In the genomic region with DNA sequence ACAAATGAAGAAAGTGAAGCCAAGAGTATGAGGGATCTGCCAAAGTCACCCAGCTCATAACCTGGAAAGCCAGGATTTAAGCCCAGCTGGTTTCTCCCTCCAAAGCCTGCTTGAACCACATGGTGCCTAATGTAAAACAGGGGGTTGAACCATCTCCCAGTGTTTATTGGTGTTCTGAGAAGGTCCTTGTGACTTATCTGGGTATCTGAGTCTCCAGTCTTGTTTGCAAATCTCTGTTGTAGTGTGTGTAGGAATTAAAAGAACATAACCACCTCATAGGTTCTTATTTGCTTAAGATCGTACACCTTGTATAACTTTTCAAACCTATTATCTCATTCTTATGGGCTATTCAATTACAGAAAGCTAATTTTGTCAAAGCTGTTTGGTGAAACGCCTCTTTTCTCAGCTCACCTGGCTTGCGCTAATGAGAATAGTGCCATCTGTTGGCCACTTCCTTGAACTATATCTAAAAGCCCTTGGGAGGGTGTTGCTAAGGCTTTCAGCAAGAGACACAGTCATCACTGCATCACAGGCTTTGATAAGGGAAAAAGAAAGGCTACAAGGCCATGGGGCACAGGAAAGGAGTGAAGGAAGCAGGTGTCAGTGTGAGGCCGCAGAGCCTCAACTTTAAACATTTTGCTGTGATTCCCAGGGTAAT, we compare ENCODE assay signal across 8 cellular contexts. TPM values are rescaled to one million over a fixed set of nuclear protein-coding genes. Genes with fewer than 3 reads are reported as not detected.
A peak's percentile ranks its signal among the peaks of the same experiment; 100 is the strongest.
DNase-seq lines count a peak whose midpoint lies in the region; TF ChIP-seq lines count a peak whose summit lies in the region.

No MANE protein-coding gene starts in this region.

- no peaks in the 10 kb centered on the region for H3K4me1 ChIP-seq in cardiac muscle cell (ENCODE audit: low read depth)

- no peak overlapping the region for H3K27ac ChIP-seq in cardiac muscle cell
- no peak overlapping the region for H3K27ac ChIP-seq in coronary artery

- no peaks in the 10 kb centered on the region for H3K27me3 ChIP-seq in cardiac muscle cell

- H3K9me3 ChIP-seq in cardiac muscle cell (ENCODE audit: low read depth), result peaks cover 2% of the 10 kb centered on the region

- DNase-seq in EL (peak; percentile 56), GM20000 (ENCODE audit: low spot score) (peak; percentile 48), HPDE6-E6E7 (ENCODE audit: extremely low spot score) (peak; percentile 38), NCI-H82 treated with DMSO at 0.1 percent for 48 hours (lab: John Stamatoyannopoulos, UW; ENCODE audit: unreplicated experiment) (peak; percentile 81), cardiac muscle cell (ENCODE audit: low read depth in 1 of 2, low spot score in 1 of 2) (peak; percentile 66 to 69), retinal pigment epithelial cell (ENCODE audit: low read depth) (peak; percentile 17), coronary artery (ENCODE audit: low spot score) (no peak)
- DNase-seq in activated naive CD4-positive, alpha-beta T cell treated with anti-CD3 and anti-CD28 coated beads, Interleukin-2, amount 50 U/mL, for 16 hours, result peak; percentile 15

- TF ChIP-seq CTCF in GM20000 (IDR thresholded peaks at IDR 0.05; ENCODE audit: extremely low read depth, missing control alignments), result peak; percentile 23
- peak; percentile 60 for TF ChIP-seq CTCF in cardiac muscle cell (IDR thresholded peaks at IDR 0.05; ENCODE audit: low read depth, low read length)
- peak; percentile 67 for TF ChIP-seq CTCF in retinal pigment epithelial cell (conservative IDR thresholded peaks at IDR 0.05; ENCODE audit: low read depth, low read length)
- no peak for TF ChIP-seq CTCF in coronary artery (IDR thresholded peaks at IDR 0.05)

- H3K4me3 ChIP-seq in cardiac muscle cell, result no peak overlapping the region
- no peak overlapping the region for H3K4me3 ChIP-seq in retinal pigment epithelial cell (ENCODE audit: low read length)
- no peak overlapping the region for H3K4me3 ChIP-seq in coronary artery

- no peaks in the 10 kb centered on the region for H3K36me3 ChIP-seq in cardiac muscle cell

RNA-seq across cellular contexts. Expression of gene SMIM10L2B, which starts 12.2 kb away (rescaled TPM):
- total RNA-seq in cardiac muscle cell, result 19.4 and 29.3 TPM in 2 replicates
- 13.7 and 20.1 TPM in 2 replicates for polyA plus RNA-seq in cardiac muscle cell

RNA-seq across cellular contexts. Expression of gene ETDB, which starts 34.0 kb away (rescaled TPM):
- total RNA-seq in cardiac muscle cell, result not detected in 2 replicates
- polyA plus RNA-seq in cardiac muscle cell, result not detected in 2 replicates

RNA-seq across cellular contexts. Expression of gene RTL8A, which starts 34.4 kb away (rescaled TPM):
- 45.9 and 58.5 TPM in 2 replicates for total RNA-seq in cardiac muscle cell
- 211 and 216 TPM in 2 replicates for polyA plus RNA-seq in cardiac muscle cell

RNA-seq across cellular contexts. Expression of gene RTL8C, which starts 54.2 kb away (rescaled TPM):
- 241 and 327 TPM in 2 replicates for total RNA-seq in cardiac muscle cell
- 562 and 724 TPM in 2 replicates for polyA plus RNA-seq in cardiac muscle cell
